Comparison of ENCODE assay signal across 20 cellular contexts in genomic region chr17:78820122-78820792, GRCh38. TPM values are rescaled to one million over a fixed set of nuclear protein-coding genes. Genes with fewer than 3 reads are reported as not detected.
DNase-seq lines count a peak whose midpoint lies in the region; ATAC-seq and TF ChIP-seq lines count a peak whose summit lies in the region.
"Had no signal": no experiment of that assay in that cellular context is flagged by ENCODE, and none has a peak within 500 bp of the region (broad histone marks: within the 10 kb centered on the region; RNA-seq: fewer than 3 reads in every experiment).

No MANE protein-coding gene starts in this region.

- intact Hi-C loops in activated CD4-positive, alpha-beta T cell treated with anti-CD3 and anti-CD28 coated beads for 36 hours (cut with DNase I, micrococcal nuclease): no loop called here
- intact Hi-C loops in natural killer cell (cut with micrococcal nuclease): no loop called here

- peaks cover 77% of the 10 kb centered on the region for H3K36me3 Mint-ChIP-seq in activated CD4-positive, alpha-beta T cell treated with anti-CD3 and anti-CD28 coated beads for 36 hours (ENCODE audit: low read depth)
- H3K36me3 Mint-ChIP-seq in activated T-helper 17 cell treated with anti-CD3 and anti-CD28 coated beads, Interleukin-2, amount 50 U/mL, for 72 hours (ENCODE audit: low read depth): peaks cover 99% of the 10 kb centered on the region
- H3K36me3 Mint-ChIP-seq in natural killer cell: peaks cover 15% of the 10 kb centered on the region

- H3K27me3 Mint-ChIP-seq in activated CD4-positive, alpha-beta T cell treated with anti-CD3 and anti-CD28 coated beads for 36 hours: no peaks in the 10 kb centered on the region
- H3K27me3 Mint-ChIP-seq in activated T-helper 17 cell treated with anti-CD3 and anti-CD28 coated beads, Interleukin-2, amount 50 U/mL, for 72 hours: no peaks in the 10 kb centered on the region
- no peaks in the 10 kb centered on the region for H3K27me3 Mint-ChIP-seq in natural killer cell (ENCODE audit: low read depth in 2 of 2)
- H3K27me3 Mint-ChIP-seq: activated B cell treated with CpG ODN at 0.5 μM for 24 hours, memory B cell, type B pancreatic cell had no signal

- POLR2A ChIA-PET in activated CD4-positive, alpha-beta T cell treated with anti-CD3 and anti-CD28 coated beads for 36 hours (lab: Charles Lee): interaction anchor here (0.6 to 1.4 kb wide), 5 partner anchors 7 to 60 kb away, joined by 3 to 11 read pairs (median 6); no protein-coding TSS in a partner anchor
- POLR2A ChIA-PET in HEK293 (lab: Yijun Ruan, JAX): no interaction called here

- no peak overlapping the region for H3K4me3 ChIP-seq in HEK293 (ENCODE audit: low read depth, low read length)

- H3K4me1 Mint-ChIP-seq in activated CD4-positive, alpha-beta T cell treated with anti-CD3 and anti-CD28 coated beads for 36 hours: peaks cover 69% of the 10 kb centered on the region
- peaks cover 41% of the 10 kb centered on the region for H3K4me1 Mint-ChIP-seq in activated T-helper 17 cell treated with anti-CD3 and anti-CD28 coated beads, Interleukin-2, amount 50 U/mL, for 72 hours
- H3K4me1 Mint-ChIP-seq in natural killer cell: peaks cover 30 to 39% of the 10 kb centered on the region in 2 donors

- H3K27ac Mint-ChIP-seq in activated CD4-positive, alpha-beta T cell treated with anti-CD3 and anti-CD28 coated beads for 36 hours: peak overlapping the region; percentile 90
- no peak overlapping the region for H3K27ac Mint-ChIP-seq in activated T-helper 17 cell treated with anti-CD3 and anti-CD28 coated beads, Interleukin-2, amount 50 U/mL, for 72 hours
- H3K27ac Mint-ChIP-seq in natural killer cell: peak overlapping the region; percentile 79 to 87
- H3K27ac Mint-ChIP-seq: activated B cell treated with CpG ODN at 0.5 μM for 24 hours, CD14-positive monocyte, memory B cell, nephron progenitor cell, type B pancreatic cell had no signal

- CTCF ChIA-PET in activated CD4-positive, alpha-beta T cell treated with anti-CD3 and anti-CD28 coated beads for 36 hours (lab: Charles Lee): interaction anchor here (0.5 to 1.9 kb wide), 9 partner anchors 8 to 518 kb away, joined by 3 to 6 read pairs (median 3); no protein-coding TSS in a partner anchor
- CTCF ChIA-PET in HEK293 (lab: Yijun Ruan, JAX): interaction anchor here (0.9 to 1.0 kb wide), 2 partner anchors 7 to 9 kb away, joined by 3 read pairs; no protein-coding TSS in a partner anchor

- H3K4me3 Mint-ChIP-seq in activated CD4-positive, alpha-beta T cell treated with anti-CD3 and anti-CD28 coated beads for 36 hours: no peak overlapping the region
- H3K4me3 Mint-ChIP-seq in activated T-helper 17 cell treated with anti-CD3 and anti-CD28 coated beads, Interleukin-2, amount 50 U/mL, for 72 hours: peak overlapping the region; percentile 60
- H3K4me3 Mint-ChIP-seq in natural killer cell: no peak overlapping the region
- H3K4me3 Mint-ChIP-seq: activated B cell treated with CpG ODN at 0.5 μM for 24 hours, CD14-positive monocyte, memory B cell, nephron progenitor cell, type B pancreatic cell had no signal

- no peaks in the 10 kb centered on the region for H3K4me1 ChIP-seq in HEK293 (ENCODE audit: control insufficient read depth, insufficient read depth, low read length)

- H3K36me3 ChIP-seq in HEK293 (ENCODE audit: control insufficient read depth in 2 of 2, insufficient read depth in 1 of 2, low read length in 2 of 2): peaks cover 63 to 97% of the 10 kb centered on the region in 2 experiments

- no peak for DNase-seq in activated CD4-positive, alpha-beta T cell treated with anti-CD3 and anti-CD28 coated beads for 36 hours
- no peak for DNase-seq in activated CD4-positive, alpha-beta T cell treated with anti-CD3 and anti-CD28 coated beads, Interleukin-2, amount 50 U/mL, for 48 hours
- DNase-seq in natural killer cell (no peak), NOMO-1 (lab: John Stamatoyannopoulos, UW; ENCODE audit: unreplicated experiment in 2 of 2) (no peak), epidermal melanocyte (ENCODE audit: insufficient read length, low spot score) (no peak), NCI-H2081 treated with DMSO at 0.1 percent for 48 hours (lab: John Stamatoyannopoulos, UW) (no peak)
- DNase-seq: activated B cell treated with CpG ODN at 0.5 μM for 24 hours; central memory CD4-positive, alpha-beta T cell; GOT3; islet precursor cell; Karpas-422; NCI-H2171 treated with DMSO at 0.1 percent for 48 hours; nephron progenitor cell; stimulated activated CD4-positive, alpha-beta T cell treated with anti-CD3 and anti-CD28 coated beads, Interleukin-12 subunit alpha, Interleukin-12 subunit beta, amount 100 ng/mL, for 4 hours; stimulated activated naive CD4-positive, alpha-beta T cell treated with Interleukin-2 at 50 U/mL for 16 hours had no signal

- TF ChIP-seq CTCF in HEK293 (tag by site-specific recombination; IDR thresholded peaks at IDR 0.05) (no peak), natural killer cell (IDR thresholded peaks at IDR 0.05) (no peak)

- no peak for ATAC-seq in activated CD4-positive, alpha-beta T cell treated with anti-CD3 and anti-CD28 coated beads for 36 hours
- no peak for ATAC-seq in activated T-helper 17 cell treated with anti-CD3 and anti-CD28 coated beads, Interleukin-2, amount 50 U/mL, for 72 hours (replicated peaks)
- ATAC-seq in natural killer cell: no peak

- H3K27ac ChIP-seq in HEK293 (ENCODE audit: extremely low read depth, low read depth, low read length): no peak overlapping the region

- H3K9me3 ChIP-seq in HEK293 (ENCODE audit: control insufficient read depth, insufficient read depth, low read depth, low read length): no peaks in the 10 kb centered on the region

- no peaks in the 10 kb centered on the region for H3K9me3 Mint-ChIP-seq in activated CD4-positive, alpha-beta T cell treated with anti-CD3 and anti-CD28 coated beads for 36 hours (ENCODE audit: low read depth)
- no peaks in the 10 kb centered on the region for H3K9me3 Mint-ChIP-seq in activated T-helper 17 cell treated with anti-CD3 and anti-CD28 coated beads, Interleukin-2, amount 50 U/mL, for 72 hours
- H3K9me3 Mint-ChIP-seq in natural killer cell: no peaks in the 10 kb centered on the region
- H3K9me3 Mint-ChIP-seq: activated B cell treated with CpG ODN at 0.5 μM for 24 hours, memory B cell, nephron progenitor cell, type B pancreatic cell had no signal

TF ChIP-seq in HEK293, 187 proteins besides CTCF, POLR2A, EP300 and RAD21:
- TF ChIP-seq ZNF239 (tag by site-specific recombination; IDR thresholded peaks at IDR 0.05): no peak
- peak; percentile 94 for TF ChIP-seq ZNF121 (tag by site-specific recombination; IDR thresholded peaks at IDR 0.05)
- no peak for TF ChIP-seq ZSCAN5A (tag by site-specific recombination; IDR thresholded peaks at IDR 0.05)
- no peak for TF ChIP-seq ZNF544 (tag by site-specific recombination; IDR thresholded peaks at IDR 0.05)

RNA-seq across cellular contexts. Expression of gene USP36, which starts 20.4 kb away (rescaled TPM):
- total RNA-seq in activated CD4-positive, alpha-beta T cell treated with anti-CD3 and anti-CD28 coated beads for 36 hours: 10 to 100 TPM; 90.1 to 92.5 TPM
- total RNA-seq in activated T-helper 17 cell treated with anti-CD3 and anti-CD28 coated beads, Interleukin-2, amount 50 U/mL, for 72 hours: 100 to 1,000 TPM in 1 of 2 donors, 10 to 100 TPM in 1; 95.3 to 139 TPM
- total RNA-seq in natural killer cell: 100 to 1,000 TPM; 241 to 304 (median 270) TPM

RNA-seq across cellular contexts. Expression of gene CYTH1, which starts 38.2 kb away (rescaled TPM):
- 100 to 1,000 TPM; 109 to 130 TPM for total RNA-seq in activated CD4-positive, alpha-beta T cell treated with anti-CD3 and anti-CD28 coated beads for 36 hours
- total RNA-seq in activated T-helper 17 cell treated with anti-CD3 and anti-CD28 coated beads, Interleukin-2, amount 50 U/mL, for 72 hours: 100 to 1,000 TPM; 173 to 195 TPM
- total RNA-seq in natural killer cell: 100 to 1,000 TPM; 437 to 514 (median 457) TPM
